ENCODE assay signal across 17 cellular contexts in genomic region chr6:118859517-118860064, GRCh38. TPM values are rescaled to one million over a fixed set of nuclear protein-coding genes. Genes with fewer than 3 reads are reported as not detected.
DNase-seq lines count a peak whose midpoint lies in the region; ATAC-seq, FAIRE-seq and TF ChIP-seq lines count a peak whose summit lies in the region.
"Had no signal": no experiment of that assay in that cellular context is flagged by ENCODE, and none has a peak within 500 bp of the region (broad histone marks: within the 10 kb centered on the region; RNA-seq: fewer than 3 reads in every experiment).

No MANE protein-coding gene starts in this region.

- H3K9me3 Mint-ChIP-seq in dendritic cell treated with granulocyte-macrophage colony-stimulating factor and Interleukin-4, amounts not matched to agents 40 ng/mL and 50 ng/mL, for 4 days = no peaks in the 10 kb centered on the region
- peaks cover 0 to 9% (median 3%) of the 10 kb centered on the region in 11 donors for H3K9me3 Mint-ChIP-seq in naive thymus-derived CD4-positive, alpha-beta T cell

- in situ Hi-C loops in GM13976 (cut with MboI; ENCODE audit: low sequenced_read_pairs, unreplicated experiment) = no loop called here

- ATAC-seq in GM19351 (IDR thresholded peaks at IDR 0.05; ENCODE audit: unreplicated experiment) = peak; percentile 60
- ATAC-seq in HG03432 (IDR thresholded peaks at IDR 0.05; ENCODE audit: unreplicated experiment) = peak; percentile 38
- no peak for ATAC-seq in naive thymus-derived CD4-positive, alpha-beta T cell

- no peaks in the 10 kb centered on the region for H3K27me3 Mint-ChIP-seq in dendritic cell treated with granulocyte-macrophage colony-stimulating factor and Interleukin-4, amounts not matched to agents 40 ng/mL and 50 ng/mL, for 4 days
- no peaks in the 10 kb centered on the region for H3K27me3 Mint-ChIP-seq in naive thymus-derived CD4-positive, alpha-beta T cell
- H3K27me3 Mint-ChIP-seq: activated CD4-positive, alpha-beta memory T cell treated with anti-CD3 and anti-CD28 coated beads for 36 hours had no signal

- H3K36me3 ChIP-seq in suprapubic skin (no peaks in the 10 kb centered on the region), ovary (no peaks in the 10 kb centered on the region)
- no peaks in the 10 kb centered on the region for H3K36me3 ChIP-seq in naive thymus-derived CD4-positive, alpha-beta T cell (ENCODE audit: control insufficient read depth in 2 of 3, insufficient read depth in 3 of 3, low read length in 3 of 3)

- CTCF ChIA-PET in naive thymus-derived CD4-positive, alpha-beta T cell (lab: Charles Lee) = no interaction called here

- 72% methylated on average over 3 of the region's 3 CpGs for WGBS in suprapubic skin
- 74 to 85% (median 75%) methylated on average over 3 of the region's 3 CpGs for WGBS in ovary, 3 donors

- H3K9me3 ChIP-seq in suprapubic skin = no peaks in the 10 kb centered on the region
- H3K9me3 ChIP-seq in naive thymus-derived CD4-positive, alpha-beta T cell (ENCODE audit: control insufficient read depth in 2 of 3, low read length in 3 of 3) = no peaks in the 10 kb centered on the region
- no peaks in the 10 kb centered on the region for H3K9me3 ChIP-seq in ovary
- H3K9me3 ChIP-seq: esophagus muscularis mucosa had no signal

- H3K27ac Mint-ChIP-seq in dendritic cell treated with granulocyte-macrophage colony-stimulating factor and Interleukin-4, amounts not matched to agents 40 ng/mL and 50 ng/mL, for 4 days = peak overlapping the region; percentile 44
- peak overlapping the region in 3 of 9 donors; percentile 32 to 48 (median 42) for H3K27ac Mint-ChIP-seq in naive thymus-derived CD4-positive, alpha-beta T cell
- H3K27ac Mint-ChIP-seq: activated CD4-positive, alpha-beta memory T cell treated with anti-CD3 and anti-CD28 coated beads for 36 hours had no signal

- H3K27ac ChIP-seq in suprapubic skin (no peak overlapping the region), ovary (no peak overlapping the region)
- H3K27ac ChIP-seq in naive thymus-derived CD4-positive, alpha-beta T cell (ENCODE audit: low read depth, low read length) = no peak overlapping the region
- H3K27ac ChIP-seq: esophagus muscularis mucosa had no signal

- H3K4me3 Mint-ChIP-seq in dendritic cell treated with granulocyte-macrophage colony-stimulating factor and Interleukin-4, amounts not matched to agents 40 ng/mL and 50 ng/mL, for 4 days = no peak overlapping the region
- H3K4me3 Mint-ChIP-seq in naive thymus-derived CD4-positive, alpha-beta T cell = peak overlapping the region in 5 of 10 donors; percentile 10 to 39 (median 16)
- H3K4me3 Mint-ChIP-seq: activated CD4-positive, alpha-beta memory T cell treated with anti-CD3 and anti-CD28 coated beads for 36 hours had no signal

- intact Hi-C loops in dendritic cell treated with granulocyte-macrophage colony-stimulating factor and Interleukin-4, amounts not matched to agents 40 ng/mL and 50 ng/mL, for 4 days (cut with micrococcal nuclease) = no loop called here
- intact Hi-C loops in naive thymus-derived CD4-positive, alpha-beta T cell (cut with micrococcal nuclease) = no loop called here
- intact Hi-C loops in ovary (cut with DNase I) = no loop called here

- POLR2A ChIA-PET in naive thymus-derived CD4-positive, alpha-beta T cell (lab: Charles Lee) = no interaction called here

- TF ChIP-seq EP300 in suprapubic skin (IDR thresholded peaks at IDR 0.05) (no peak), ovary (IDR thresholded peaks at IDR 0.05) (no peak)

- TF ChIP-seq POLR2A in suprapubic skin (IDR thresholded peaks at IDR 0.05) (no peak), ovary (IDR thresholded peaks at IDR 0.05) (no peak)

- H3K27me3 ChIP-seq in suprapubic skin (no peaks in the 10 kb centered on the region), ovary (no peaks in the 10 kb centered on the region)
- no peaks in the 10 kb centered on the region for H3K27me3 ChIP-seq in naive thymus-derived CD4-positive, alpha-beta T cell (ENCODE audit: control insufficient read depth in 2 of 2, insufficient read depth in 2 of 2, low read length in 2 of 2)
- H3K27me3 ChIP-seq: esophagus muscularis mucosa had no signal

- no peak for FAIRE-seq in RCC 7860 (lab: Jason Lieb, UNC)
- FAIRE-seq: H1 had no signal

- H3K4me1 ChIP-seq in suprapubic skin (no peaks in the 10 kb centered on the region), ovary (ENCODE audit: insufficient read depth) (peaks cover 2% of the 10 kb centered on the region)
- peaks cover 3 to 6% of the 10 kb centered on the region in 2 donors for H3K4me1 ChIP-seq in naive thymus-derived CD4-positive, alpha-beta T cell (ENCODE audit: control insufficient read depth in 2 of 2, insufficient read depth in 2 of 2, low read length in 2 of 2)

- H3K4me3 ChIP-seq in suprapubic skin = no peak overlapping the region
- no peak overlapping the region for H3K4me3 ChIP-seq in naive thymus-derived CD4-positive, alpha-beta T cell (ENCODE audit: low read length)
- no peak overlapping the region for H3K4me3 ChIP-seq in ovary
- H3K4me3 ChIP-seq: esophagus muscularis mucosa had no signal

- H3K4me1 Mint-ChIP-seq in dendritic cell treated with granulocyte-macrophage colony-stimulating factor and Interleukin-4, amounts not matched to agents 40 ng/mL and 50 ng/mL, for 4 days (ENCODE audit: low read depth) = peaks cover 22% of the 10 kb centered on the region
- peaks cover 17 to 69% (median 54%) of the 10 kb centered on the region in 7 donors for H3K4me1 Mint-ChIP-seq in naive thymus-derived CD4-positive, alpha-beta T cell

- TF ChIP-seq CTCF in GM13976 (IDR thresholded peaks at IDR 0.05; ENCODE audit: borderline replicate concordance, control extremely low read depth, extremely low read depth, insufficient read depth, missing control alignments) (no peak), suprapubic skin (IDR thresholded peaks at IDR 0.05) (no peak), ovary (IDR thresholded peaks at IDR 0.05) (no peak)

- DNase-seq in GM13976 (ENCODE audit: low spot score) = peak; percentile 24
- no peak for DNase-seq in suprapubic skin (ENCODE audit: low spot score in 2 of 2)
- no peak for DNase-seq in RCC 7860 (ENCODE audit: low spot score)
- DNase-seq in naive thymus-derived CD4-positive, alpha-beta T cell = no peak
- DNase-seq in ovary = no peak
- DNase-seq: activated CD4-positive, alpha-beta memory T cell treated with anti-CD3 and anti-CD28 coated beads for 36 hours; anterior cingulate cortex; cortex of kidney; kidney glomerular epithelial cell; NCI-H2029; NCI-H82; Right ventricle myocardium superior had no signal

- peaks cover 20% of the 10 kb centered on the region for H3K36me3 Mint-ChIP-seq in dendritic cell treated with granulocyte-macrophage colony-stimulating factor and Interleukin-4, amounts not matched to agents 40 ng/mL and 50 ng/mL, for 4 days (ENCODE audit: low read depth)
- H3K36me3 Mint-ChIP-seq in naive thymus-derived CD4-positive, alpha-beta T cell = peaks cover 0 to 33% (median 20%) of the 10 kb centered on the region in 5 donors

RNA-seq across cellular contexts. Expression of gene ASF1A, which starts 34.4 kb away (rescaled TPM):
- total RNA-seq in suprapubic skin = 10 to 100 TPM; 11.3 to 15.7 (median 13.6) TPM
- 10 to 100 TPM; 16.5 to 63.9 (median 35.7) TPM for total RNA-seq in naive thymus-derived CD4-positive, alpha-beta T cell
- 10 to 100 TPM; 48.5 to 56.5 TPM for polyA plus RNA-seq in naive thymus-derived CD4-positive, alpha-beta T cell
- 10 to 100 TPM in 6 of 7 donors, 1 to 10 TPM in 1; 9.9 to 30.7 (median 23.9) TPM for total RNA-seq in ovary
- polyA plus RNA-seq in ovary = 10 to 100 TPM; 16.7 to 19.4 TPM
